10 cellular contexts compared by ENCODE assay signal in the genomic region with DNA sequence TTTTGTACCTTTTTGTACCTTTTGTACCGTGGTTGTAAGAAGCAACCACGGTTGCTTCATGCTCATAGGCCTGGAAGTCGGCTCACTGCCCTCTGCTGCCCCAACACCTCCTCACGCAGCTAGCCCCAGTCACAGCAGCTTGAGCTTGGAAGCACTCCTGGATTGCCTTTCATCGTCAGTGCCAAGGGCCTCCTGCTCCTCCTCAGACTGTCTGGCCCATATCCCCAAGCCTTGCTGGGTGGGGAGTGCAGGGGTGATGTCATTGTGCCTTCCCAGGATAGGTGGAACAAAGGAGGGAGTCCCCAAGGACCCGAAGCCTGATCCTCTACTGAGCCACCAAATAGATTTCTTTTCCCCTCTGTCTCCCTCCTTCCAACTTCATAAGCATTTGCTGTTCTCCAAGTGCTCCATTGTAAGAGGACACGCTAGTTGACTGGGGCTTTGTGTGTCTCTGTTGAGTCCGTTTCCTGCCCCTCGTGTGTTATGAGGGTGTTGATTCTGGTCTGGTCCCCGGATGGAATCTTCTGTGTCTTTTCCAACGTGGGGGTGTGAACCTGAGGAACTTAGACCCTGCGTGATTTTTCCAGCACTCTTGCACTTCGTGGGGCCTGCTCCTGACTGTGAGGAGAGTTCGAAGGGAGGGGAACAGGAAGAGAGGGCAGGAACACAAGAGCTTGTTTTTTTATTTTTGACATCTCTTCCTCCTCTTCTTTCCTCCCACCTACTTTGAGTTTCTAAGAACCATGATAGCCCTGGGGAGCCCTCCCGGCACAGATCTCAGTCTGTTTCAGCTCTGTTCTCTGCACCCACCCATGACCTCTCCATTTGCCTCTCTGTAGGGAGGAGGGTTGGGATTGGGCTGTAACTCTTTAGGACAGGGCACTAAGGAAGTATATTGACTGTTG.
DNase-seq lines count a peak whose midpoint lies in the region; ATAC-seq and TF ChIP-seq lines count a peak whose summit lies in the region.
"Had no signal": no experiment of that assay in that cellular context is flagged by ENCODE, and none has a peak within 500 bp of the region (broad histone marks: within the 10 kb centered on the region; RNA-seq: fewer than 3 reads in every experiment).

No MANE protein-coding gene starts in this region.

- H4K20me1 ChIP-seq in BLaER1 treated with 17β-estradiol and CSF1 and Interleukin-3, amounts not matched to agents 10 nM and 100 nM: peaks cover 0 to 93% (median 68%) of the 10 kb centered on the region in 11 experiments; a peak in 14 of 22 replicates
- peaks cover 10% of the 10 kb centered on the region for H4K20me1 ChIP-seq in PC-9 (ENCODE audit: insufficient read depth)

- BruUV-seq in PC-9 (replicated peaks; lab: Mats Ljungman, UMichigan): no TSS peak

- peak overlapping the region; percentile 64 for H3K14ac ChIP-seq in neuronal stem cell (ENCODE audit: low read length)

- peak overlapping the region; percentile 1 to 41 (median 16); a peak in 12 of 20 replicates for H3K4me3 ChIP-seq in BLaER1 treated with 17β-estradiol and CSF1 and Interleukin-3, amounts not matched to agents 10 nM and 100 nM
- H3K4me3 ChIP-seq in epithelial cell of proximal tubule (ENCODE audit: low read depth, low read length) (no peak overlapping the region), neuronal stem cell (ENCODE audit: low read length in 2 of 2) (peak overlapping the region in 1 of 2 donors; percentile 30), PC-9 (no peak overlapping the region)

- H3K4me2 ChIP-seq in BLaER1 treated with 17β-estradiol and CSF1 and Interleukin-3, amounts not matched to agents 10 nM and 100 nM: peak overlapping the region; percentile 84 to 98 (median 90)
- H3K4me2 ChIP-seq in neuronal stem cell (ENCODE audit: insufficient read depth, low read length, poor library complexity, severe bottlenecking): no peak overlapping the region
- H3K4me2 ChIP-seq in PC-9: no peak overlapping the region

- no peak overlapping the region for H2BK12ac ChIP-seq in neuronal stem cell (ENCODE audit: low read length)

- peaks cover 99% of the 10 kb centered on the region for H3K79me2 ChIP-seq in PC-9 (ENCODE audit: low read depth)

- H3K27me3 ChIP-seq in BLaER1 treated with 17β-estradiol and CSF1 and Interleukin-3, amounts not matched to agents 10 nM and 100 nM: no peaks in the 10 kb centered on the region
- H3K27me3 ChIP-seq in neuronal stem cell (ENCODE audit: control insufficient read depth in 3 of 3, insufficient read depth in 3 of 3, low read depth in 1 of 3, low read length in 3 of 3) (no peaks in the 10 kb centered on the region), PC-9 (ENCODE audit: insufficient read depth, low read depth) (no peaks in the 10 kb centered on the region)

- WGBS in neuronal stem cell (ENCODE audit: extremely low coverage in 2 of 2, insufficient read length in 2 of 2, insufficient replicate concordance in 1 of 2), 2 donors: no CpG with 5 or more reads among the region's 15 CpGs

- ATAC-seq in GM21367 (IDR thresholded peaks at IDR 0.05; ENCODE audit: unreplicated experiment): no peak

- H3K36me3 ChIP-seq in BLaER1 treated with 17β-estradiol and CSF1 and Interleukin-3, amounts not matched to agents 10 nM and 100 nM: peaks cover 0 to 87% (median 66%) of the 10 kb centered on the region in 11 experiments; a peak in 19 of 22 replicates
- H3K36me3 ChIP-seq in neuronal stem cell (replicated peaks in 1 of 2; ENCODE audit: control insufficient read depth in 2 of 2, insufficient read depth in 2 of 2, low read length in 2 of 2) (peaks cover 5 to 37% of the 10 kb centered on the region in 2 donors), PC-9 (ENCODE audit: low read depth) (peaks cover 31% of the 10 kb centered on the region; the same call in 1 of the 2 replicates)

- no peaks in the 10 kb centered on the region for H3K9me2 ChIP-seq in PC-9 (ENCODE audit: insufficient read depth)

- peak overlapping the region; percentile 53 to 73 (median 64); a peak in 21 of 22 replicates for H3K9ac ChIP-seq in BLaER1 treated with 17β-estradiol and CSF1 and Interleukin-3, amounts not matched to agents 10 nM and 100 nM
- H3K9ac ChIP-seq in neuronal stem cell (ENCODE audit: low read depth, low read length, poor library complexity): no peak overlapping the region

- no peak overlapping the region for H2BK15ac ChIP-seq in neuronal stem cell (ENCODE audit: low read length)

- CTCF ChIA-PET in PC-9 (lab: Charles Lee): interaction anchor here (0.5 kb wide), 1 partner anchor 103 kb away, joined by 5 read pairs; no protein-coding TSS in a partner anchor

- H2AFZ ChIP-seq in neuronal stem cell (ENCODE audit: low read length) (no peak overlapping the region), PC-9 (no peak overlapping the region)

- no peak overlapping the region for H4K8ac ChIP-seq in neuronal stem cell (ENCODE audit: low read depth, low read length)

- no peak overlapping the region for H2BK120ac ChIP-seq in neuronal stem cell (ENCODE audit: low read depth, low read length)

- H2BK5ac ChIP-seq in neuronal stem cell (ENCODE audit: low read length): no peak overlapping the region

- peaks cover 0 to 11% (median 0%) of the 10 kb centered on the region in 11 experiments; a peak in 2 of 22 replicates for H3K9me3 ChIP-seq in BLaER1 treated with 17β-estradiol and CSF1 and Interleukin-3, amounts not matched to agents 10 nM and 100 nM (replicated peaks in 1 of 11)
- H3K9me3 ChIP-seq in neuronal stem cell (replicated peaks in 1 of 2; ENCODE audit: control insufficient read depth in 2 of 2, insufficient read depth in 1 of 2, low read depth in 1 of 2, low read length in 2 of 2) (peaks cover 1 to 3% of the 10 kb centered on the region in 2 donors), PC-9 (ENCODE audit: insufficient read depth, low read depth) (no peaks in the 10 kb centered on the region)

- POLR2A ChIA-PET in PC-9 (lab: Charles Lee; ENCODE audit: unreplicated experiment): no interaction called here

- peak overlapping the region; percentile 63 to 94 (median 75) for H3K27ac ChIP-seq in BLaER1 treated with 17β-estradiol and CSF1 and Interleukin-3, amounts not matched to agents 10 nM and 100 nM
- H3K27ac ChIP-seq in neuronal stem cell (replicated peaks; ENCODE audit: low read length) (no peak overlapping the region), PC-9 (no peak overlapping the region)

- no peak overlapping the region for H3K18ac ChIP-seq in neuronal stem cell (ENCODE audit: low read length)

- peak; percentile 17 for TF ChIP-seq CTCF in epithelial cell of proximal tubule (conservative IDR thresholded peaks at IDR 0.05; ENCODE audit: low read depth, low read length)
- TF ChIP-seq CTCF in PC-9 (conservative IDR thresholded peaks at IDR 0.05): no peak

- no peaks in the 10 kb centered on the region for H3F3A ChIP-seq in PC-9 (ENCODE audit: insufficient read depth, low read depth)

- peaks cover 11% of the 10 kb centered on the region for H3K79me1 ChIP-seq in neuronal stem cell (ENCODE audit: low read depth, low read length)

- H2AK5ac ChIP-seq in neuronal stem cell (ENCODE audit: low read depth, low read length): no peak overlapping the region

- H3K4ac ChIP-seq in neuronal stem cell (ENCODE audit: low read length): no peak overlapping the region

- DNase-seq in NCI-H69 (lab: John Stamatoyannopoulos, UW): peak; percentile 20
- no peak for DNase-seq in epithelial cell of proximal tubule (ENCODE audit: low read depth)
- DNase-seq in neuronal stem cell (ENCODE audit: low spot score): no peak
- DNase-seq in PC-9: no peak
- no peak for DNase-seq in stimulated activated CD4-positive, alpha-beta T cell treated with anti-CD3 and anti-CD28 coated beads, Interleukin-2, amount 100 ng/mL, for 24 hours
- no peak for DNase-seq in NCI-H226
- DNase-seq: GOT3, NCI-H345 had no signal

- H4K91ac ChIP-seq in neuronal stem cell (ENCODE audit: low read depth, low read length, poor library complexity): no peak overlapping the region

- intact Hi-C loops in PC-9 (cut with micrococcal nuclease; ENCODE audit: unreplicated experiment): no loop called here

- peaks cover 78 to 100% (median 100%) of the 10 kb centered on the region in 10 experiments for H3K4me1 ChIP-seq in BLaER1 treated with 17β-estradiol and CSF1 and Interleukin-3, amounts not matched to agents 10 nM and 100 nM
- peaks cover 2 to 3% of the 10 kb centered on the region in 2 donors for H3K4me1 ChIP-seq in neuronal stem cell (ENCODE audit: control insufficient read depth in 2 of 2, insufficient read depth in 1 of 2, low read depth in 1 of 2, low read length in 2 of 2)
- H3K4me1 ChIP-seq in PC-9 (replicated peaks; ENCODE audit: insufficient read depth): no peaks in the 10 kb centered on the region

- H3K23ac ChIP-seq in neuronal stem cell (ENCODE audit: low read depth, low read length, poor library complexity): no peak overlapping the region

Comparison
In these comparisons a context has a peak if more than half of its experiments do, and no peak if none do; other contexts are left out.
1. H3K27ac ChIP-seq: peak in BLaER1 treated with 17β-estradiol and CSF1 and Interleukin-3, amounts not matched to agents 10 nM and 100 nM (11 of 11); none in neuronal stem cell (single experiment) and PC-9 (single experiment).
2. H3K4me2 ChIP-seq: peak in BLaER1 treated with 17β-estradiol and CSF1 and Interleukin-3, amounts not matched to agents 10 nM and 100 nM (11 of 11); none in neuronal stem cell (single experiment) and PC-9 (single experiment).
3. H3K4me3 ChIP-seq: peak in BLaER1 treated with 17β-estradiol and CSF1 and Interleukin-3, amounts not matched to agents 10 nM and 100 nM (10 of 10); none in epithelial cell of proximal tubule (single experiment) and PC-9 (single experiment).